In the genomic region with DNA sequence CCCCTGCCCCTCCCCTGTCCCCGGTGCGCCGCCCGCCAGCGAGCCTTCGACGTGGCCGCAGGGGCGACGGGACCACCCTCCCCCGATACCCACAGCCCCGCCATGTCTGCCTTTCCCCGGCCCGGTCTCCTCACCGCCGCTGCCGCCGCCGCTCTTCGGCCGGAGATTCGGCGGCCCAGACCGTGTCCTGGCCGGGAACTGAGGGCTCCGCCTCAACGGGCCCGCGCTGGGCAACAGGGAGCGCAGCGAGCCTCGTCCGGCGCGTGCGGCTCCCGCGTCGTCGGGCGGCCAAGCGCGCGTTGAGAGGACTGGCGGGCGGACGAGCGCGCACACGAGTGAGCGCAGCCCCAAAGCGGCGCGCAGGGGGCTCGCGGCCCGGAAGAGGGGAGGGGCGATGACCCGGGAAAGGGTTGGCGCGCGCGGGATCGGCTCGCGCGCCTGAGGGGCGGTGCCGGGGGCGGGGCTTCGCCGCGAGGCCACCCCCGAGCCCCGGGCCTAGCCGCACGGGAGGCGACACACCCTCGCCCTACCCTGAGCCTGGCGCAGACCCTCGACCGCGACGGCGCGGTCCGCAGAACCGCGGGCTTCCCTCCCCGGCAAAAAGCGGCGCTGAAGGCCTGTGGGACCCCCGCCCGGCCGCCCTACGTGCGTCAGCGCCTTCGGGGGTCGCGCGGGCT, we compare ENCODE assay signal across 8 cellular contexts. TPM values are rescaled to one million over a fixed set of nuclear protein-coding genes. Genes with fewer than 3 reads are reported as not detected.
DNase-seq lines count a peak whose midpoint lies in the region; ATAC-seq, FAIRE-seq and TF ChIP-seq lines count a peak whose summit lies in the region.

A gene with protein sequence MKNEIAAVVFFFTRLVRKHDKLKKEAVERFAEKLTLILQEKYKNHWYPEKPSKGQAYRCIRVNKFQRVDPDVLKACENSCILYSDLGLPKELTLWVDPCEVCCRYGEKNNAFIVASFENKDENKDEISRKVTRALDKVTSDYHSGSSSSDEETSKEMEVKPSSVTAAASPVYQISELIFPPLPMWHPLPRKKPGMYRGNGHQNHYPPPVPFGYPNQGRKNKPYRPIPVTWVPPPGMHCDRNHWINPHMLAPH (minus strand): TSS at position 337 of the 677 bp plus-strand sequence. CDS start 3,757 bp downstream, outside the sequence.

- peak; percentile 55 for DNase-seq in CD14-positive monocyte (ENCODE audit: low spot score)
- DNase-seq in GM19239 (ENCODE audit: insufficient read length, low spot score) = peak; percentile 81
- peak; percentile 52 for DNase-seq in NCI-H82 treated with DMSO at 0.1 percent for 48 hours (lab: John Stamatoyannopoulos, UW; ENCODE audit: unreplicated experiment)
- DNase-seq in activated CD8-positive, alpha-beta memory T cell treated with anti-CD3 and anti-CD28 coated beads for 4 hours (ENCODE audit: low read depth in 2 of 2) = peak; percentile 65 to 66
- DNase-seq in mesenteric fat pad (ENCODE audit: low spot score) = peak; percentile 93
- peak; percentile 61 for DNase-seq in stimulated activated CD8-positive, alpha-beta memory T cell treated with anti-CD3 and anti-CD28 coated beads, Interleukin-15, amount 100 ng/mL, for 1 hour (ENCODE audit: low read depth)

- FAIRE-seq in GM19239 (lab: Jason Lieb, UNC) = peak; percentile 79

- H3K4me3 ChIP-seq in endocrine pancreas (ENCODE audit: control insufficient read depth, insufficient read depth, low read length) = peak within 1 kb of the TSS; percentile 96

- peaks cover 18% of the 10 kb centered on the region for H3K4me1 ChIP-seq in endocrine pancreas (ENCODE audit: control insufficient read depth, insufficient read depth, low read length)

- no peaks in the 10 kb centered on the region for H3K27me3 ChIP-seq in endocrine pancreas (ENCODE audit: control insufficient read depth, insufficient read depth, low read length)

- no peaks in the 10 kb centered on the region for H3K9me3 Mint-ChIP-seq in CD14-positive monocyte

- H3K4me1 Mint-ChIP-seq in CD14-positive monocyte = peaks cover 14% of the 10 kb centered on the region

- no peak for TF ChIP-seq CTCF in CD14-positive monocyte (IDR thresholded peaks at IDR 0.05)

- H3K27ac Mint-ChIP-seq in CD14-positive monocyte = peak within 1 kb of the TSS; percentile 84 to 98 (median 96)

- peak within 1 kb of the TSS; percentile 98 to 99 for H3K4me3 Mint-ChIP-seq in CD14-positive monocyte

- peaks cover 5 to 11% of the 10 kb centered on the region in 2 donors for H3K36me3 Mint-ChIP-seq in CD14-positive monocyte

- peak; percentile 72 for ATAC-seq in HG03439 (IDR thresholded peaks at IDR 0.05; ENCODE audit: unreplicated experiment)

- no peaks in the 10 kb centered on the region for H3K36me3 ChIP-seq in endocrine pancreas (ENCODE audit: control insufficient read depth, insufficient read depth, low read length)

- H3K9ac ChIP-seq in endocrine pancreas (ENCODE audit: control insufficient read depth, insufficient read depth, low read length) = peak within 1 kb of the TSS; percentile 91

- peaks cover 5 to 15% (median 8%) of the 10 kb centered on the region in 3 donors for H3K27me3 Mint-ChIP-seq in CD14-positive monocyte (ENCODE audit: low read depth in 3 of 3)

- intact Hi-C loops in CD14-positive monocyte (cut with micrococcal nuclease) = loop anchor here in 1 of 2 donors (10.0 kb wide), 2 partner anchors 172 to 202 kb away; a partner anchor contains a TSS

- H3K9me3 ChIP-seq in endocrine pancreas (ENCODE audit: control insufficient read depth, low read length) = no peaks in the 10 kb centered on the region

RNA-seq across cellular contexts. Expression of the gene that starts here (rescaled TPM):
- polyA plus RNA-seq in CD14-positive monocyte = 1 to 10 TPM; 1.9 to 2.0 TPM
- total RNA-seq in mesenteric fat pad = 29.1 TPM

Comparison
In these comparisons a context has a peak if more than half of its experiments do, and no peak if none do; other contexts are left out.
1. Peak in every context shown above with its lines: DNase-seq, ATAC-seq and H3K4me3 ChIP-seq.